Comparison of ENCODE assay signal across 8 cellular contexts in genomic region chr17:54992797-54993639, GRCh38.
DNase-seq lines count a peak whose midpoint lies in the region; ATAC-seq, FAIRE-seq and TF ChIP-seq lines count a peak whose summit lies in the region.

No MANE protein-coding gene starts in this region.

- no peaks in the 10 kb centered on the region for H3K27me3 ChIP-seq in brain microvascular endothelial cell (replicated peaks)

- H3K4me3 ChIP-seq in AG04449 (ENCODE audit: low read depth, low read length) = no peak overlapping the region
- H3K4me3 ChIP-seq in brain microvascular endothelial cell (ENCODE audit: low read depth, low read length) = no peak overlapping the region

- H3K36me3 ChIP-seq in brain microvascular endothelial cell (replicated peaks) = no peaks in the 10 kb centered on the region

- peak; percentile 30 for TF ChIP-seq CTCF in AG04449 (IDR thresholded peaks at IDR 0.05; ENCODE audit: insufficient read depth, low read length, missing control alignments)
- peak; percentile 45 for TF ChIP-seq CTCF in GM12873 (IDR thresholded peaks at IDR 0.05; ENCODE audit: insufficient read depth, low read depth, low read length, missing control alignments)
- TF ChIP-seq CTCF in brain microvascular endothelial cell (IDR thresholded peaks at IDR 0.05; ENCODE audit: low read depth, low read length, missing control alignments) = peak; percentile 51

- FAIRE-seq in urothelium cell line (lab: Jason Lieb, UNC) = no peak

- POLR2A ChIA-PET in AG04449 (lab: Yijun Ruan, JAX) = no interaction called here

- ATAC-seq in HG03108 (IDR thresholded peaks at IDR 0.05; ENCODE audit: unreplicated experiment) = no peak

- H3K27ac ChIP-seq in brain microvascular endothelial cell = no peak overlapping the region

- no peak for DNase-seq in AG04449 (ENCODE audit: low read depth, low spot score)
- DNase-seq in HPDE6-E6E7 (ENCODE audit: extremely low spot score) = peak; percentile 37
- peak; percentile 49 for DNase-seq in NCI-H526 treated with DMSO at 0.1 percent for 48 hours (lab: John Stamatoyannopoulos, UW)
- no peak for DNase-seq in brain microvascular endothelial cell
- DNase-seq in kidney glomerular epithelial cell (lab: John Stamatoyannopoulos, UW) = peak; percentile 79
- DNase-seq in urothelium cell line (ENCODE audit: low spot score) = peak; percentile 36

- in situ Hi-C loops in brain microvascular endothelial cell (cut with HindIII; ENCODE audit: low pct_ligation_motif_present, low sequenced_read_pairs) = no loop called here

- CTCF ChIA-PET in AG04449 (lab: Yijun Ruan, JAX) = interaction anchor here (0.6 to 7.9 kb wide), 29 partner anchors 8 to 532 kb away, joined by 3 to 109 read pairs (median 4); partner anchors contain the start of genes COX11 and STXBP4

Comparison
In these comparisons a context has a peak if more than half of its experiments do, and no peak if none do; other contexts are left out.
1. DNase-seq: peak in HPDE6-E6E7 (single experiment), NCI-H526 treated with DMSO at 0.1 percent for 48 hours (single experiment), kidney glomerular epithelial cell (single experiment) and urothelium cell line (single experiment); none in AG04449 (single experiment) and brain microvascular endothelial cell (single experiment).
2. Peak in every context shown above with its lines, with median percentiles within 50 percentile points of each other: CTCF ChIP-seq.